ENCODE assay signal across 28 cellular contexts in genomic region chr4:86487738-86488137, GRCh38.
"Had no signal": no experiment of that assay in that cellular context is flagged by ENCODE, and none has a peak within 500 bp of the region (broad histone marks: within the 10 kb centered on the region; RNA-seq: fewer than 3 reads in every experiment).

No MANE protein-coding gene starts in this region.

- DNase-seq: activated B cell treated with CpG ODN at 0.5 μM for 24 hours; activated CD4-positive, alpha-beta T cell treated with anti-CD3 and anti-CD28 coated beads for 48 hours; activated CD4-positive, alpha-beta T cell treated with anti-CD3 and anti-CD28 coated beads, Interleukin-2, amount 50 U/mL, for 1 hour; activated CD4-positive, alpha-beta T cell treated with anti-CD3 and anti-CD28 coated beads, Interleukin-2, amount 50 U/mL, for 48 hours; activated CD8-positive, alpha-beta memory T cell treated with anti-CD3 and anti-CD28 coated beads for 24 hours; activated CD8-positive, alpha-beta T cell treated with anti-CD3 and anti-CD28 coated beads for 36 hours; activated effector memory CD4-positive, alpha-beta T cell treated with Interleukin-2 at 50 U/mL for 16 hours; activated gamma-delta T cell treated with Interleukin-2 at 50 U/mL for 16 hours; activated naive CD4-positive, alpha-beta T cell treated with anti-CD3 and anti-CD28 coated beads, Interleukin-2, amount 50 U/mL, for 16 hours; activated naive CD4-positive, alpha-beta T cell treated with Interleukin-2 at 50 U/mL for 16 hours; activated T-cell treated with anti-CD3 and anti-CD28 coated beads, Interleukin-2, amount 50 U/mL, for 4 hours; amniotic stem cell; anterior cingulate cortex; brain microvascular endothelial cell; dorsolateral prefrontal cortex; effector memory CD4-positive, alpha-beta T cell; endodermal cell; foreskin fibroblast; head of caudate nucleus; T1000; WERI-Rb-1 had no signal

- H3K27ac ChIP-seq: brain microvascular endothelial cell, coronary artery, dorsolateral prefrontal cortex, WERI-Rb-1 had no signal

- ATAC-seq: activated CD4-positive, CD25-positive, alpha-beta regulatory T cell treated with anti-CD3 and anti-CD28 coated beads, Interleukin-2, amount 50 U/mL, for 24 hours; activated CD8-positive, alpha-beta T cell treated with anti-CD3 and anti-CD28 coated beads for 36 hours; activated T-cell treated with anti-CD3 and anti-CD28 coated beads, Interleukin-2, amount 50 U/mL, for 4 hours; activated T-helper 17 cell treated with anti-CD3 and anti-CD28 coated beads, Interleukin-2, amount 50 U/mL, for 72 hours; esophagus mucosa had no signal

- H3K4me3 ChIP-seq: coronary artery, dorsolateral prefrontal cortex had no signal

- H3K27me3 ChIP-seq: brain microvascular endothelial cell, dorsolateral prefrontal cortex had no signal

- FAIRE-seq: astrocyte, bronchial epithelial cell, frontal cortex had no signal

- H3K36me3 ChIP-seq: brain microvascular endothelial cell, WERI-Rb-1 had no signal
